Comparison of ENCODE assay signal across 10 cellular contexts in the genomic region with DNA sequence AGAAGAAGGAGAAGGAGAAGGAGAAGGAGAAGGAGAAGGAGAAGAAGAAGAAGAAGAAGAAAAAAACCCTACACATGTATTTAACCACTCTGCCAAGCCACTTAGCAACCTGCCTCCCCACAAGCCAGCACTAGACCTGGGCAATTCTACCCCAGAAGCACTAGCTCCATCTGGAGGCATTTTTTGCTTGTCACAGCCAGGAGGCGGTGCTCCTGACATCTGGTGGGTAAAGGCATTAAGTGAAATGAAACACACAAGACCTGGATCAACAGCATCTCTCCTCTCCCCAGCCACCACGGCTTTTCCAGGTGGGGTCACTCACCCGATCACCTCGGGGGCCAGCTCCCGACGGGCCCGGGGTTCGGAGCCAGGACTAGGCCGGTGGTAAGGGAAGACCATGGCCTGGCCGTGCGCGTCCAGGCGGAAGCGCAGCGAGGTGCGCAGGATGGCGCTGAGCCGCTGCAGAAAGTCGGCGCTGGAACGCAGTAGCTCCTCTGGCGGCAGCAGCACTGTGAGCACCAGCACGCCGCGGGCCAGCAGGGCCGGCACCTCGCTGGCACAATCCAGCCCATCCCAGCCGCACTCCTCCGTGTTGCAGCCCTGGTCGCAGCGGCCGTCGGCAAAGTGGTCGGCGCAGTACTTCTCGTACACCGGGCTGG. TPM values are rescaled to one million over a fixed set of nuclear protein-coding genes. Genes with fewer than 3 reads are reported as not detected.
A peak's percentile ranks its signal among the peaks of the same experiment; 100 is the strongest.
DNase-seq lines count a peak whose midpoint lies in the region; ATAC-seq and TF ChIP-seq lines count a peak whose summit lies in the region.
"Had no signal": no experiment of that assay in that cellular context is flagged by ENCODE, and none has a peak within 500 bp of the region (broad histone marks: within the 10 kb centered on the region; RNA-seq: fewer than 3 reads in every experiment).

No MANE protein-coding gene starts in this region.

- TF ChIP-seq RAD21 in IMR-90 (IDR thresholded peaks at IDR 0.05; ENCODE audit: low read length), result no peak

- in situ Hi-C loops in IMR-90 (cut with MboI; ENCODE audit: low sequenced_read_pairs), result no loop called here

- H3K23ac ChIP-seq in IMR-90 (ENCODE audit: low read depth, low read length), result no peak overlapping the region

- no peak overlapping the region for H4K8ac ChIP-seq in IMR-90 (ENCODE audit: low read depth in 2 of 2, low read length in 2 of 2)

- H2AFZ ChIP-seq in IMR-90 (replicated peaks; ENCODE audit: low read length, poor library complexity), result no peak overlapping the region

- H2BK120ac ChIP-seq in IMR-90 (ENCODE audit: low read depth, low read length), result no peak overlapping the region

- H3K27me3 Mint-ChIP-seq in effector memory CD8-positive, alpha-beta T cell, result peaks cover 15 to 28% of the 10 kb centered on the region in 2 donors

- H2AK9ac ChIP-seq in IMR-90 (replicated peaks; ENCODE audit: low read depth, low read length, poor library complexity), result no peak overlapping the region

- no peak overlapping the region for H4K91ac ChIP-seq in IMR-90 (ENCODE audit: insufficient read depth, low read depth, low read length)

- H3K4me3 Mint-ChIP-seq in effector memory CD8-positive, alpha-beta T cell, result no peak overlapping the region

- no TSS peak for BruUV-seq in IMR-90 (replicated peaks; lab: Mats Ljungman, UMichigan)

- H3K4ac ChIP-seq in IMR-90 (ENCODE audit: low read depth, low read length), result no peak overlapping the region

- no peak overlapping the region for H3K56ac ChIP-seq in IMR-90 (ENCODE audit: extremely low read depth, insufficient read depth, low read length)

- H2BK5ac ChIP-seq in IMR-90 (ENCODE audit: low read depth, low read length, poor library complexity, severe bottlenecking), result no peak overlapping the region

- POLR2A ChIA-PET in IMR-90 (lab: Charles Lee; ENCODE audit: unreplicated experiment), result no interaction called here

- dilution Hi-C loops in IMR-90 (cut with HindIII; ENCODE audit: low sequenced_read_pairs, unreplicated experiment), result no loop called here

- TF ChIP-seq CTCF in GM06990 (IDR thresholded peaks at IDR 0.05; ENCODE audit: insufficient read depth, low read length, poor library complexity, severe bottlenecking) (peak; percentile 30), IMR-90 (conservative IDR thresholded peaks at IDR 0.05; ENCODE audit: low read depth, low read length) (peak; percentile 23; the same call in 1 of the 2 replicates), kidney epithelial cell (IDR thresholded peaks at IDR 0.05; ENCODE audit: insufficient read depth, low read length, poor library complexity, severe bottlenecking) (peak; percentile 13)

- H2BK15ac ChIP-seq in IMR-90 (ENCODE audit: low read depth, low read length), result no peak overlapping the region

- H3K18ac ChIP-seq in IMR-90 (ENCODE audit: low read depth, low read length), result no peak overlapping the region

- H3K14ac ChIP-seq in IMR-90 (replicated peaks; ENCODE audit: low read depth, low read length), result no peak overlapping the region

- CTCF ChIA-PET in IMR-90 (lab: Yijun Ruan, JAX), result interaction anchor here (1.4 kb wide), 1 partner anchor 82 kb away, joined by 5 read pairs; no protein-coding TSS in a partner anchor

- TF ChIP-seq POLR2A in IMR-90 (IDR thresholded peaks at IDR 0.05; ENCODE audit: low read depth, low read length), result no peak

- H4K5ac ChIP-seq in IMR-90 (ENCODE audit: low read depth, low read length), result no peak overlapping the region

- DNase-seq in GM06990 (ENCODE audit: extremely low read depth, insufficient read length) (no peak), IMR-90 (no peak), SKM-1 treated with dmso at 0.1 percent for 144 hours (lab: John Stamatoyannopoulos, UW; ENCODE audit: unreplicated experiment) (peak; percentile 24), kidney epithelial cell (ENCODE audit: low read depth) (no peak), superior temporal gyrus (ENCODE audit: extremely low spot score) (no peak)
- no peak for DNase-seq in effector memory CD8-positive, alpha-beta T cell
- DNase-seq: NCI-H446, testis had no signal

- no peaks in the 10 kb centered on the region for H3K36me3 Mint-ChIP-seq in effector memory CD8-positive, alpha-beta T cell (ENCODE audit: insufficient read depth)

- H3K4me2 ChIP-seq in IMR-90 (ENCODE audit: low read depth, low read length), result no peak overlapping the region

- H3K27me3 ChIP-seq in GM06990 (replicated peaks; ENCODE audit: control insufficient read depth, insufficient read depth, low read length) (no peaks in the 10 kb centered on the region; the same call in 1 of the 2 replicates), IMR-90 (ENCODE audit: control insufficient read depth, insufficient read depth, low read length) (no peaks in the 10 kb centered on the region), kidney epithelial cell (ENCODE audit: control insufficient read depth, insufficient read depth, low read length) (peaks cover 5% of the 10 kb centered on the region)
- H3K27me3 ChIP-seq: testis had no signal

- H3K9ac ChIP-seq in IMR-90 (ENCODE audit: low read depth, low read length), result no peak overlapping the region

- no peak overlapping the region for H3K27ac ChIP-seq in IMR-90 (ENCODE audit: insufficient read depth, low read length)
- H3K27ac ChIP-seq: testis had no signal

- H3K4me1 ChIP-seq in IMR-90 (ENCODE audit: control insufficient read depth, insufficient read depth, low read length), result peaks cover 2% of the 10 kb centered on the region; the same call in 1 of the 2 replicates
- H3K4me1 ChIP-seq: testis had no signal

- intact Hi-C loops in IMR-90 (cut with micrococcal nuclease), result loop anchor here (10.0 kb wide), 1 partner anchor 241 kb away; a partner anchor contains a TSS

- H2BK20ac ChIP-seq in IMR-90 (ENCODE audit: low read depth, low read length), result no peak overlapping the region

- peaks cover 0 to 6% of the 10 kb centered on the region in 2 donors for H3K4me1 Mint-ChIP-seq in effector memory CD8-positive, alpha-beta T cell (ENCODE audit: low read depth in 2 of 2)

- H3K4me3 ChIP-seq in GM06990 (replicated peaks; ENCODE audit: low read depth, low read length) (no peak overlapping the region), IMR-90 (ENCODE audit: insufficient read depth, low read depth, low read length) (no peak overlapping the region), kidney epithelial cell (ENCODE audit: low read depth, low read length) (no peak overlapping the region)

- no peak overlapping the region for H3K27ac Mint-ChIP-seq in effector memory CD8-positive, alpha-beta T cell

- no peaks in the 10 kb centered on the region for H3K9me3 ChIP-seq in IMR-90 (ENCODE audit: control insufficient read depth, insufficient read depth, low read length)
- H3K9me3 ChIP-seq: testis had no signal

- whole genome bisulfite sequencing in IMR-90 (ENCODE audit: extremely low coverage in 2 of 2, insufficient read length in 1 of 2), 2 experiments, result 95% methylated on average over 19 of the region's 37 CpGs; no CpG with 5 or more reads in 1 of the 2 experiments

- ATAC-seq in IMR-90 (ENCODE audit: low read depth) (no peak), HG03039 (IDR thresholded peaks at IDR 0.05; ENCODE audit: unreplicated experiment) (no peak), HG02884 (IDR thresholded peaks at IDR 0.05; ENCODE audit: unreplicated experiment) (no peak)
- no peak for ATAC-seq in effector memory CD8-positive, alpha-beta T cell (replicated peaks)

- H3K79me1 ChIP-seq in IMR-90 (ENCODE audit: low read depth in 1 of 2, low read length in 2 of 2), result peaks cover 5 to 9% of the 10 kb centered on the region in 2 experiments; a peak in 1 of 4 replicates

- H2AK5ac ChIP-seq in IMR-90 (ENCODE audit: low read depth, low read length), result no peak overlapping the region

- no peaks in the 10 kb centered on the region for H3K9me3 Mint-ChIP-seq in effector memory CD8-positive, alpha-beta T cell

- no peaks in the 10 kb centered on the region for H3K9me1 ChIP-seq in IMR-90 (ENCODE audit: insufficient read depth, low read length)

- peaks cover 4% of the 10 kb centered on the region for H4K20me1 ChIP-seq in IMR-90 (ENCODE audit: insufficient read depth, low read length)

- no peaks in the 10 kb centered on the region for H3K36me3 ChIP-seq in GM06990 (ENCODE audit: control insufficient read depth, insufficient read depth, low read length)
- peaks cover 43% of the 10 kb centered on the region for H3K36me3 ChIP-seq in IMR-90 (ENCODE audit: control insufficient read depth, insufficient read depth, low read length)
- no peaks in the 10 kb centered on the region for H3K36me3 ChIP-seq in kidney epithelial cell (ENCODE audit: control insufficient read depth, insufficient read depth, low read length)

TF ChIP-seq in IMR-90, 13 proteins besides CTCF, POLR2A, EP300 and RAD21:
- TF ChIP-seq CEBPB (IDR thresholded peaks at IDR 0.05; ENCODE audit: low read depth, low read length), result no peak

RNA-seq across cellular contexts. Expression of a gene that starts 26.9 kb away (rescaled TPM):
- 5.9 and 7.2 TPM in 2 replicates for total RNA-seq in IMR-90 (2012; rRNA removed)
- 25.1 and 29.6 TPM in 2 replicates for polyA plus RNA-seq in IMR-90 (2012; rRNA removed)
- polyA plus RNA-seq in IMR-90 (2012; cell fraction: cytosol; rRNA removed), result 17.9 and 34.4 TPM in 2 replicates
- polyA plus RNA-seq in IMR-90 (2012; cell fraction: nucleus; rRNA removed; ENCODE audit: low replicate concordance), result 19.2 and 47.3 TPM in 2 replicates
- total RNA-seq in kidney epithelial cell, result 32.8 and 34.0 TPM in 2 replicates

RNA-seq across cellular contexts. Expression of a gene that starts 58.4 kb away (rescaled TPM):
- total RNA-seq in IMR-90 (2012; rRNA removed), result 0.18 TPM in 1 of 2 replicates, not detected in the other
- 0.12 and 0.16 TPM in 2 replicates for polyA plus RNA-seq in IMR-90 (2012; rRNA removed)
- polyA plus RNA-seq in IMR-90 (2012; cell fraction: cytosol; rRNA removed), result 0.08 and 0.09 TPM in 2 replicates
- polyA plus RNA-seq in IMR-90 (2012; cell fraction: nucleus; rRNA removed; ENCODE audit: low replicate concordance), result 0.78 and 1.2 TPM in 2 replicates
- total RNA-seq in kidney epithelial cell, result 0.79 and 3.4 TPM in 2 replicates
